Comparison of ENCODE assay signal across 8 cellular contexts in the genomic region with DNA sequence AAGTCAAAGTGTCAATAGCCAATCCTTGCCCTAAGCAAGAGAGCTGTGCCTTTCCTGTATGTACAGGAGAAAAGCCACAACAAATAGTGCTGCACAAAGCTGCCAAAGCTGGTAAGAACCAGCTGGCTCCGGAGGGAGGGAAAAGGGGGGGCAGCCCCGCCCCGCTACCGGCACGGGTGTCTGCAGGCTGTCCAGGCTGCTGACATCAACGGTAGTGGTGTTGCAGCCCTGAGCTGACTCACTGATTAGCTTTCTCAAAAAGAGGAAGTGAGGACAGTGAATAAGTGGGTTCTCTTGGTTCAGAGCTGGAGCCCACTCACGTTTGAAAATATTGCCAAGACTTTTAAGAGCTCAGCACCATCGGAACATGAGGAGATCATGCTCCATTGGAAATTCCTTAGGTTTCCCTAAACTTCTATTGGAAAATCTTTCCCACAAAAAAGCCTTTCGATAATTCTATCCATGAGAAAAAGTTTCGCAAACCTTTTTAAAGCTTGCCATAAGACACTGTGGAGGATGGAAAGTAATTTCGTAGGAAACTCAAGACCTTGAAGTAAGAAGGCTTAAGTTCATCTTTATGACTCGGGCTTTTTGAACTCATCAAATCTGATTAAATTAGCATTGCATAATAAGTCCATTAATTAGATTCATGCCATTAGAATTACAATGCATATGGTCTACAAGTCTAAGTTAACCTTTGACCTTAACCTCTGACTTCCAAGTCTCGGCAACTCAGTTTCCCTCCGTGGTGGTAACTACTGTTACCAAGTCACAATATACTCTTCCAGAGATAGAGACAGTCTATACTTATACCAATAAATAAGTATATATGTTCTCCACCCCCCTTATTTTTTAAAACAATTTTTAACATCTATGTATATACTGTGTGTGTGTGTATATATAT.
A peak's percentile ranks its signal among the peaks of the same experiment; 100 is the strongest.
DNase-seq lines count a peak whose midpoint lies in the region; ATAC-seq and TF ChIP-seq lines count a peak whose summit lies in the region.

No MANE protein-coding gene starts in this region.

- TF ChIP-seq CTCF in GM10266 (IDR thresholded peaks at IDR 0.05; ENCODE audit: control insufficient read depth, insufficient read depth, low read depth, missing control alignments) (no peak), LNCaP clone FGC (IDR thresholded peaks at IDR 0.05; ENCODE audit: control insufficient read depth, extremely low read depth, insufficient read depth) (no peak), right atrium auricular region (IDR thresholded peaks at IDR 0.05) (no peak)

- ATAC-seq in SK-N-SH treated with all-trans-retinoic acid at 6 μM for 48 hours, result peak; percentile 96

- H3K4me1 ChIP-seq in right atrium auricular region, result peaks cover 0 to 33% of the 10 kb centered on the region in 2 donors

- peak; percentile 72 for DNase-seq in GM10266 (ENCODE audit: extremely low spot score)
- peak; percentile 89 for DNase-seq in HCEC 1CT
- DNase-seq in LNCaP clone FGC (ENCODE audit: low read depth), result peak; percentile 53
- DNase-seq in amniotic stem cell (lab: John Stamatoyannopoulos, UW), result peak; percentile 22
- DNase-seq in right atrium auricular region (ENCODE audit: low spot score), result peak; percentile 91
- DNase-seq in skeletal muscle cell (ENCODE audit: low read depth), result peak; percentile 80
- DNase-seq in epidermal melanocyte (ENCODE audit: insufficient read length, low spot score), result no peak

- no peaks in the 10 kb centered on the region for H3K36me3 ChIP-seq in right atrium auricular region

- peak overlapping the region; percentile 29 to 50 for H3K27ac ChIP-seq in right atrium auricular region

- H3K27me3 ChIP-seq in right atrium auricular region, result no peaks in the 10 kb centered on the region

- no peaks in the 10 kb centered on the region for H3K9me3 ChIP-seq in right atrium auricular region

- no peak overlapping the region for H3K4me3 ChIP-seq in LNCaP clone FGC (ENCODE audit: low read depth, low read length)
- no peak overlapping the region for H3K4me3 ChIP-seq in right atrium auricular region
- no peak overlapping the region for H3K4me3 ChIP-seq in skeletal muscle cell (ENCODE audit: low read depth, low read length)

TF ChIP-seq in SK-N-SH treated with all-trans-retinoic acid at 6 μM for 48 hours, 23 proteins besides CTCF, POLR2A, EP300 and RAD21:
- no peak for TF ChIP-seq GLIS3 (CRISPR knock-in tag; IDR thresholded peaks at IDR 0.05)
- TF ChIP-seq, protein P1, sequence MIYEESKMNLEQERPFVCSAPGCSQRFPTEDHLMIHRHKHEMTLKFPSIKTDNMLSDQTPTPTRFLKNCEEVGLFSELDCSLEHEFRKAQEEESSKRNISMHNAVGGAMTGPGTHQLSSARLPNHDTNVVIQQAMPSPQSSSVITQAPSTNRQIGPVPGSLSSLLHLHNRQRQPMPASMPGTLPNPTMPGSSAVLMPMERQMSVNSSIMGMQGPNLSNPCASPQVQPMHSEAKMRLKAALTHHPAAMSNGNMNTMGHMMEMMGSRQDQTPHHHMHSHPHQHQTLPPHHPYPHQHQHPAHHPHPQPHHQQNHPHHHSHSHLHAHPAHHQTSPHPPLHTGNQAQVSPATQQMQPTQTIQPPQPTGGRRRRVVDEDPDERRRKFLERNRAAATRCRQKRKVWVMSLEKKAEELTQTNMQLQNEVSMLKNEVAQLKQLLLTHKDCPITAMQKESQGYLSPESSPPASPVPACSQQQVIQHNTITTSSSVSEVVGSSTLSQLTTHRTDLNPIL (CRISPR knock-in tag; IDR thresholded peaks at IDR 0.05; ENCODE audit: low read depth), result 0 out of 2 replicates have a peak, but pooled peaks have one; percentile 26
- TF ChIP-seq RARB (CRISPR knock-in tag; IDR thresholded peaks at IDR 0.05), result no peak
- TF ChIP-seq TCF4 (CRISPR knock-in tag; IDR thresholded peaks at IDR 0.05; ENCODE audit: borderline replicate concordance), result no peak; the same call in 1 of the 2 replicates
- TF ChIP-seq POU6F1 (CRISPR knock-in tag; IDR thresholded peaks at IDR 0.05; ENCODE audit: borderline replicate concordance, low read depth), result no peak
- TF ChIP-seq PATZ1 (CRISPR knock-in tag; IDR thresholded peaks at IDR 0.05; ENCODE audit: borderline replicate concordance), result peak; percentile 44; the same call in 1 of the 2 replicates
